ENCODE assay signal across 16 cellular contexts in the genomic region with DNA sequence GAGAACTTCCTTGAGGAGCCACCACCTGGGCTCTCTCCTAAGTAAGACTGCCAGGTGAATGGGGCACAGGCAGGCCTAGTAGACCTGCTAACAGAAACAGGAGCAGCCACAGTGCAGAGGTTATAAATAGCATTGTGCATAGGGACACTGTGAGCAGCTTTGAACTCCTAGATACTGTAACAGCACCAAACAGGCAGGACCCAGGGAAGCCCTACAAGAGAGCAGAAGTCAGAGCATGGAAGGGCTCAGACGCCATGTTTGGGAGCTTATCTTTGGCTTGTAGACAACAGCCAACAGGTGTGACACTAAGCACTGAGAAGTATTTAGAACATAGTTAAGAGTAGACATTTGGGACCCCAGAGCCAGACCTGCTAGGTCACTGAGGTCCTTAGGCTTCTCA.
"Had no signal": no experiment of that assay in that cellular context is flagged by ENCODE, and none has a peak within 500 bp of the region (broad histone marks: within the 10 kb centered on the region; RNA-seq: fewer than 3 reads in every experiment).

No MANE protein-coding gene starts in this region.

- H3K4me1 ChIP-seq: prostate gland had no signal

- H3K27me3 Mint-ChIP-seq: activated naive CD8-positive, alpha-beta T cell treated with anti-CD3 and anti-CD28 coated beads for 36 hours; natural killer cell treated with Interleukin-12 subunit alpha and Interleukin-12 subunit beta and Interleukin-15 and Interleukin-18, amount 100 ng/mL, for 72 hours had no signal

- FAIRE-seq: colon, TTC549, urothelium cell line had no signal

- H3K4me3 ChIP-seq: prostate gland, SK-N-MC, thoracic aorta had no signal

- H3K27ac Mint-ChIP-seq: activated naive CD8-positive, alpha-beta T cell treated with anti-CD3 and anti-CD28 coated beads for 36 hours; activated T-cell treated with anti-CD3 and anti-CD28 coated beads, Interleukin-2, amount 50 U/mL, for 72 hours; natural killer cell treated with Interleukin-12 subunit alpha and Interleukin-12 subunit beta and Interleukin-15 and Interleukin-18, amount 100 ng/mL, for 72 hours had no signal

- H3K9me3 Mint-ChIP-seq: activated naive CD8-positive, alpha-beta T cell treated with anti-CD3 and anti-CD28 coated beads for 36 hours; activated T-cell treated with anti-CD3 and anti-CD28 coated beads, Interleukin-2, amount 50 U/mL, for 72 hours; natural killer cell treated with Interleukin-12 subunit alpha and Interleukin-12 subunit beta and Interleukin-15 and Interleukin-18, amount 100 ng/mL, for 72 hours had no signal

- H3K4me1 Mint-ChIP-seq: activated naive CD8-positive, alpha-beta T cell treated with anti-CD3 and anti-CD28 coated beads for 36 hours had no signal

- H3K27ac ChIP-seq: prostate gland, SK-N-MC, thoracic aorta had no signal

- DNase-seq: activated gamma-delta T cell treated with Interleukin-2 at 50 U/mL for 16 hours; activated naive CD8-positive, alpha-beta T cell treated with anti-CD3 and anti-CD28 coated beads for 36 hours; activated T-cell treated with anti-CD3 and anti-CD28 coated beads, Interleukin-2, amount 50 U/mL, for 72 hours; anterior cingulate cortex; effector CD4-positive, alpha-beta T cell; left cardiac atrium; occipital lobe; stimulated activated CD4-positive, alpha-beta T cell treated with anti-CD3 and anti-CD28 coated beads, Interleukin-2, amount 100 ng/mL, for 48 hours; stimulated activated naive CD4-positive, alpha-beta T cell treated with Interleukin-2 at 50 U/mL for 16 hours had no signal

- ATAC-seq: activated T-cell treated with anti-CD3 and anti-CD28 coated beads, Interleukin-2, amount 50 U/mL, for 72 hours had no signal

- H3K9me3 ChIP-seq: prostate gland, thoracic aorta had no signal

- H3K36me3 ChIP-seq: prostate gland, thoracic aorta had no signal

- H3K4me3 Mint-ChIP-seq: activated naive CD8-positive, alpha-beta T cell treated with anti-CD3 and anti-CD28 coated beads for 36 hours; activated T-cell treated with anti-CD3 and anti-CD28 coated beads, Interleukin-2, amount 50 U/mL, for 72 hours; natural killer cell treated with Interleukin-12 subunit alpha and Interleukin-12 subunit beta and Interleukin-15 and Interleukin-18, amount 100 ng/mL, for 72 hours had no signal
